ENCODE assay signal across 1 cellular context in the genomic region with DNA sequence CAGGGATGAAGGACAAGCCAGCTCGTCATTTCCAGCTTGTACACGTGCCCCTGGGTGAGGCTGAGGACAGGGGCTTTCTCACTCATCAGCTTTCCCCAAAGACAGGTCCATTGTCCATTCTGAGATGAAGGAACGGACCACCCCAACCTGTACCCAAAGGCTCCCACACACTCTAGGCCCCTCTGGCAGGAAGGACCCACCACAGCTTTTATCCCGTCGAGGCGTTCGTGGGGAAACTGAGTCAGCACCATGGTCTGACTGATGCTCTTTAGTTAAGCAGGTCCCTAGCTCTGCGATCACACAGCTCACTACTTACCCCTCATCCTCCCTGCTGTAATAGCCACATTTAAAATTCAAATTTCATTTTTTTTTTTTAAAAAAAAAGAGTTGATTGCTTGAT.
TF ChIP-seq lines count a peak whose summit lies in the region.

No MANE protein-coding gene starts in this region.

TF ChIP-seq in H1, 55 proteins besides CTCF, POLR2A, EP300 and RAD21:
- TF ChIP-seq KDM1A (IDR thresholded peaks at IDR 0.05; ENCODE audit: borderline replicate concordance, low read length): no peak
- TF ChIP-seq SIN3A (conservative IDR thresholded peaks at IDR 0.05 in 1 of 2, IDR thresholded peaks at IDR 0.05 in 1 of 2; ENCODE audit: low read depth in 1 of 2, low read length in 2 of 2): no peak
- TF ChIP-seq BRCA1 (IDR thresholded peaks at IDR 0.05; ENCODE audit: low read depth, low read length): no peak
- no peak for TF ChIP-seq RFX5 (IDR thresholded peaks at IDR 0.05; ENCODE audit: borderline replicate concordance, low read depth, low read length)
- TF ChIP-seq RBBP5 (IDR thresholded peaks at IDR 0.05; ENCODE audit: borderline replicate concordance, low read depth, low read length): no peak
- no peak for TF ChIP-seq ATF2 (IDR thresholded peaks at IDR 0.05; ENCODE audit: low read length)
- TF ChIP-seq SP2 (IDR thresholded peaks at IDR 0.05; ENCODE audit: low read length): no peak
- no peak for TF ChIP-seq CBX5 (IDR thresholded peaks at IDR 0.05; ENCODE audit: low read depth, low read length)
- TF ChIP-seq CTBP2 (IDR thresholded peaks at IDR 0.05; ENCODE audit: borderline replicate concordance, insufficient read depth, insufficient read length, low read length): no peak
- TF ChIP-seq CHD1 (IDR thresholded peaks at IDR 0.05; ENCODE audit: low read depth, low read length): no peak
- TF ChIP-seq USF2 (IDR thresholded peaks at IDR 0.05; ENCODE audit: low read length): no peak
- TF ChIP-seq KDM4A (IDR thresholded peaks at IDR 0.05; ENCODE audit: low read depth, low read length, severe bottlenecking): no peak
- TF ChIP-seq ASH2L (IDR thresholded peaks at IDR 0.05; ENCODE audit: low read length): no peak
- no peak for TF ChIP-seq BCL11A (IDR thresholded peaks at IDR 0.05; ENCODE audit: low read depth in 2 of 2, low read length in 2 of 2)
- no peak for TF ChIP-seq SRF (IDR thresholded peaks at IDR 0.05; ENCODE audit: low read depth, low read length)
- no peak for TF ChIP-seq SIX5 (IDR thresholded peaks at IDR 0.05; ENCODE audit: low read depth, low read length)
